ENCODE assay signal across 1 cellular context in the genomic region with DNA sequence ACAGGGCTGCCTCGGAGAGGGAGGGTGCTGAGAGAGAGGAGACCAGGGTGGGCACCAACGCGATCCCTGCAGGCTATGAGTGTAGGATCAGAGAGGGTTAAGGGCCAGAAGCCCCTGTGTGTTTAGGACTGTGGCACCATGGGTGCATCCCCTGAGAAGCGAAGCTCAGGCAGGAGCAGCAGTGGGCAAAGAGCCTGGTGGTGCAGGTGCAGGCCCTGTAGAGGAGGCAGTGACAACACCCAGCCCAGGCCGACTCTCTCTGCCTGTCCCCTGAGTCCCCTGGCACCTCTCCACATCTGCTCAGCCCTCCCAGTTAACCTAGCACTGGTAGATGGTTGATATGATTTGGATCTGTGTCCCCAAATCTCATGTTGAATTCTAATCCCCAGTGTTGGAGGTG.
TF ChIP-seq lines count a peak whose summit lies in the region.

No MANE protein-coding gene starts in this region.

TF ChIP-seq in IMR-90, 13 proteins besides CTCF, POLR2A, EP300 and RAD21:
- TF ChIP-seq, protein P1, sequence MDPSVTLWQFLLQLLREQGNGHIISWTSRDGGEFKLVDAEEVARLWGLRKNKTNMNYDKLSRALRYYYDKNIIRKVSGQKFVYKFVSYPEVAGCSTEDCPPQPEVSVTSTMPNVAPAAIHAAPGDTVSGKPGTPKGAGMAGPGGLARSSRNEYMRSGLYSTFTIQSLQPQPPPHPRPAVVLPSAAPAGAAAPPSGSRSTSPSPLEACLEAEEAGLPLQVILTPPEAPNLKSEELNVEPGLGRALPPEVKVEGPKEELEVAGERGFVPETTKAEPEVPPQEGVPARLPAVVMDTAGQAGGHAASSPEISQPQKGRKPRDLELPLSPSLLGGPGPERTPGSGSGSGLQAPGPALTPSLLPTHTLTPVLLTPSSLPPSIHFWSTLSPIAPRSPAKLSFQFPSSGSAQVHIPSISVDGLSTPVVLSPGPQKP (IDR thresholded peaks at IDR 0.05; ENCODE audit: borderline replicate concordance, low read depth, low read length) = no peak
- TF ChIP-seq MAFK (IDR thresholded peaks at IDR 0.05; ENCODE audit: low read depth, low read length) (no peak), NFE2L2 (IDR thresholded peaks at IDR 0.05; ENCODE audit: low read depth, low read length) (no peak)
